Comparison of ENCODE assay signal across 9 cellular contexts in genomic region chr10:101217450-101218281, GRCh38. TPM values are rescaled to one million over a fixed set of nuclear protein-coding genes. Genes with fewer than 3 reads are reported as not detected.
A peak's percentile ranks its signal among the peaks of the same experiment; 100 is the strongest.
DNase-seq lines count a peak whose midpoint lies in the region; ATAC-seq and TF ChIP-seq lines count a peak whose summit lies in the region.
"Had no signal": no experiment of that assay in that cellular context is flagged by ENCODE, and none has a peak within 500 bp of the region (broad histone marks: within the 10 kb centered on the region; RNA-seq: fewer than 3 reads in every experiment).

No MANE protein-coding gene starts in this region.

- no peaks in the 10 kb centered on the region for H3K9me3 Mint-ChIP-seq in progenitor cell of endocrine pancreas (ENCODE audit: low read depth)

- H3K27me3 Mint-ChIP-seq in progenitor cell of endocrine pancreas, result peaks cover 96% of the 10 kb centered on the region

- ATAC-seq in HG02870 (IDR thresholded peaks at IDR 0.05; ENCODE audit: unreplicated experiment), result no peak

- no peak overlapping the region for H3K4me3 ChIP-seq in epithelial cell of esophagus (ENCODE audit: low read length)

- peak overlapping the region; percentile 14 for H3K4me3 Mint-ChIP-seq in progenitor cell of endocrine pancreas (ENCODE audit: low read depth)

- DNase-seq in SIG-M5 treated with dmso at 0.1 percent for 504 hours (lab: John Stamatoyannopoulos, UW; ENCODE audit: unreplicated experiment) (peak; percentile 21), SIG-M5 (lab: John Stamatoyannopoulos, UW) (no peak), NCI-H510A treated with DMSO at 0.1 percent for 48 hours (lab: John Stamatoyannopoulos, UW) (peak; percentile 64), epithelial cell of esophagus (ENCODE audit: low read depth) (peak; percentile 66), progenitor cell of endocrine pancreas (ENCODE audit: low spot score, unreplicated experiment) (peak; percentile 62), KG1 (lab: John Stamatoyannopoulos, UW) (no peak)
- DNase-seq in stimulated activated CD4-positive, alpha-beta T cell treated with anti-CD3 and anti-CD28 coated beads, Interleukin-2, amount 100 ng/mL, for 48 hours, result no peak

- H3K27ac Mint-ChIP-seq in progenitor cell of endocrine pancreas, result no peak overlapping the region

- no peaks in the 10 kb centered on the region for H3K36me3 Mint-ChIP-seq in progenitor cell of endocrine pancreas (ENCODE audit: insufficient read depth)
- H3K36me3 Mint-ChIP-seq: CD4-positive, CD25-positive, alpha-beta regulatory T cell had no signal

- TF ChIP-seq CTCF in epithelial cell of esophagus (IDR thresholded peaks at IDR 0.05; ENCODE audit: insufficient read depth, low read depth, low read length, missing control alignments) (peak; percentile 43), progenitor cell of endocrine pancreas (IDR thresholded peaks at IDR 0.05; ENCODE audit: unreplicated experiment) (peak; percentile 59)

- peaks cover 23% of the 10 kb centered on the region for H3K4me1 Mint-ChIP-seq in progenitor cell of endocrine pancreas (ENCODE audit: low read depth)

RNA-seq across cellular contexts. Expression of gene LBX1, which starts 11.6 kb away (rescaled TPM):
- not detected in 2 replicates for total RNA-seq in progenitor cell of endocrine pancreas
- total RNA-seq: CD4-positive, CD25-positive, alpha-beta regulatory T cell had no signal

Comparison
In these comparisons a context has a peak if more than half of its experiments do, and no peak if none do; other contexts are left out.
1. DNase-seq: peak in SIG-M5 treated with dmso at 0.1 percent for 504 hours (single experiment), NCI-H510A treated with DMSO at 0.1 percent for 48 hours (single experiment), epithelial cell of esophagus (single experiment) and progenitor cell of endocrine pancreas (single experiment); none in SIG-M5 (single experiment), KG1 (single experiment) and stimulated activated CD4-positive, alpha-beta T cell treated with anti-CD3 and anti-CD28 coated beads, Interleukin-2, amount 100 ng/mL, for 48 hours (0 of 2).